ENCODE assay signal across 17 cellular contexts in the genomic region with DNA sequence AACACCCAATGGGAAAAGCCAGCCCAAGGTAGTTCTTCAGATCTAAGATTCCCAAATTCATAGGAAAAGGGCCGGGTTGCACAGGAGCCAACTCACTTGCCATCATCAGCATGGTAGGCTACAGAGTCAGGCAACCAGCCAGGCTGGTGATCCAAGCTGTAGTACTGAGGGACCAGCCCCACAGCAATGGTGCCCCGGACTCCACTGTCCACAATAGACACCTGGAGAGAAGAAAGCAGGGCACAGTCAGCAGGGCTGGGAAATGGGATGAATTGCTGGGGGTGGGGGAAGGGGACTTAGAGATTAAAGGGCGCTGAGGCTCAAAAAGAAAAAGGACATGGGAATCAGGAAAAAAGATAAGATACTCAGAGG. TPM values are rescaled to one million over a fixed set of nuclear protein-coding genes. Genes with fewer than 3 reads are reported as not detected.
"Had no signal": no experiment of that assay in that cellular context is flagged by ENCODE, and none has a peak within 500 bp of the region (broad histone marks: within the 10 kb centered on the region; RNA-seq: fewer than 3 reads in every experiment).

No MANE protein-coding gene starts in this region.

- H3K27me3 ChIP-seq: upper lobe of left lung had no signal

- ATAC-seq: activated CD8-positive, alpha-beta memory T cell treated with anti-CD3 and anti-CD28 coated beads, Interleukin-2, amount 10 ng/mL, durations not matched to agents 7 days and 5 days; left colon; naive thymus-derived CD4-positive, alpha-beta T cell had no signal

- DNase-seq: activated CD4-positive, alpha-beta memory T cell treated with anti-CD3 and anti-CD28 coated beads for 36 hours; activated CD4-positive, alpha-beta T cell treated with anti-CD3 and anti-CD28 coated beads for 1 hour; activated CD8-positive, alpha-beta memory T cell treated with anti-CD3 and anti-CD28 coated beads, Interleukin-2, amount 10 ng/mL, durations not matched to agents 7 days and 5 days; activated naive CD4-positive, alpha-beta T cell; activated T-cell treated with anti-CD3 and anti-CD28 coated beads, Interleukin-2, amount 50 U/mL, for 48 hours; anterior cingulate cortex; cerebellar nuclear complex; effector memory CD4-positive, alpha-beta T cell; left colon; naive thymus-derived CD4-positive, alpha-beta T cell; stimulated activated naive CD4-positive, alpha-beta T cell; T-helper 9 cell; upper lobe of left lung had no signal

- H3K27ac ChIP-seq: epithelial cell of prostate, parathyroid adenoma had no signal

- H3K27me3 Mint-ChIP-seq: activated CD4-positive, alpha-beta memory T cell treated with anti-CD3 and anti-CD28 coated beads for 36 hours; activated CD8-positive, alpha-beta memory T cell treated with anti-CD3 and anti-CD28 coated beads, Interleukin-2, amount 10 ng/mL, durations not matched to agents 7 days and 5 days; dendritic cell treated with granulocyte-macrophage colony-stimulating factor and Interleukin-4, amounts not matched to agents 40 ng/mL and 50 ng/mL, for 4 days; naive thymus-derived CD4-positive, alpha-beta T cell had no signal

- H3K9ac ChIP-seq: parathyroid adenoma had no signal

- H3K9me3 Mint-ChIP-seq: activated CD4-positive, alpha-beta memory T cell treated with anti-CD3 and anti-CD28 coated beads for 36 hours; dendritic cell treated with granulocyte-macrophage colony-stimulating factor and Interleukin-4, amounts not matched to agents 40 ng/mL and 50 ng/mL, for 4 days; naive thymus-derived CD4-positive, alpha-beta T cell had no signal

- H3K27ac Mint-ChIP-seq: activated CD4-positive, alpha-beta memory T cell treated with anti-CD3 and anti-CD28 coated beads for 36 hours; activated CD8-positive, alpha-beta memory T cell treated with anti-CD3 and anti-CD28 coated beads, Interleukin-2, amount 10 ng/mL, durations not matched to agents 7 days and 5 days; dendritic cell treated with granulocyte-macrophage colony-stimulating factor and Interleukin-4, amounts not matched to agents 40 ng/mL and 50 ng/mL, for 4 days had no signal

- H3K4me3 ChIP-seq: lung, upper lobe of left lung had no signal

- H3K9me3 ChIP-seq: upper lobe of left lung had no signal

- H3K4me3 Mint-ChIP-seq: activated CD4-positive, alpha-beta memory T cell treated with anti-CD3 and anti-CD28 coated beads for 36 hours; activated CD8-positive, alpha-beta memory T cell treated with anti-CD3 and anti-CD28 coated beads, Interleukin-2, amount 10 ng/mL, durations not matched to agents 7 days and 5 days; dendritic cell treated with granulocyte-macrophage colony-stimulating factor and Interleukin-4, amounts not matched to agents 40 ng/mL and 50 ng/mL, for 4 days; naive thymus-derived CD4-positive, alpha-beta T cell had no signal

RNA-seq across cellular contexts. Expression of a gene that starts 28.3 kb away (rescaled TPM):
- total RNA-seq: left colon had no signal
